In genomic region chr15:68054658-68055223, GRCh38 we compare ENCODE assay signal across 8 cellular contexts. TPM values are rescaled to one million over a fixed set of nuclear protein-coding genes. Genes with fewer than 3 reads are reported as not detected.
DNase-seq lines count a peak whose midpoint lies in the region; ATAC-seq and TF ChIP-seq lines count a peak whose summit lies in the region.

No MANE protein-coding gene starts in this region.

- peak; percentile 83 for DNase-seq in CD1c-positive myeloid dendritic cell (ENCODE audit: extremely low spot score)
- DNase-seq in Kasumi-1 (lab: John Stamatoyannopoulos, UW): peak; percentile 56 to 75
- DNase-seq in T-helper 9 cell: peak; percentile 27
- peak; percentile 36 to 59 for DNase-seq in breast epithelium (ENCODE audit: low spot score in 2 of 2)
- DNase-seq in iris pigment epithelial cell (ENCODE audit: low read depth): peak; percentile 27
- DNase-seq in stimulated activated CD4-positive, alpha-beta T cell treated with anti-CD3 and anti-CD28 coated beads, Interleukin-1b, Interleukin-23, amount 100 ng/mL, for 48 hours: peak; percentile 31

- ATAC-seq in GM21367 (IDR thresholded peaks at IDR 0.05; ENCODE audit: unreplicated experiment) (peak; percentile 9), GM21576 (IDR thresholded peaks at IDR 0.05; ENCODE audit: unreplicated experiment) (no peak)

- TF ChIP-seq CTCF in breast epithelium (IDR thresholded peaks at IDR 0.05): no peak

- H3K27me3 ChIP-seq in breast epithelium: no peaks in the 10 kb centered on the region

- no peak for TF ChIP-seq POLR2A in breast epithelium (IDR thresholded peaks at IDR 0.05)

- peak overlapping the region; percentile 94 to 96 for H3K27ac ChIP-seq in breast epithelium

- H3K36me3 ChIP-seq in breast epithelium: no peaks in the 10 kb centered on the region

- H3K4me1 ChIP-seq in breast epithelium: no peaks in the 10 kb centered on the region

- H3K9me3 ChIP-seq in breast epithelium: no peaks in the 10 kb centered on the region

- intact Hi-C loops in breast epithelium (cut with DNase I; ENCODE audit: low total_unique reads): no loop called here

- peak overlapping the region; percentile 95 to 100 (median 99) for H3K4me3 ChIP-seq in breast epithelium

RNA-seq across cellular contexts. Expression of gene PIAS1, which starts 0.6 kb away (rescaled TPM):
- total RNA-seq in breast epithelium: 10 to 100 TPM; 43.9 to 77.4 (median 57.1) TPM

Comparison
In these comparisons a context has a peak if more than half of its experiments do, and no peak if none do; other contexts are left out.
1. DNase-seq: peak in every context shown above with its lines; median percentile 83 in CD1c-positive myeloid dendritic cell; 66 in Kasumi-1; 48 in breast epithelium; 31 in stimulated activated CD4-positive, alpha-beta T cell treated with anti-CD3 and anti-CD28 coated beads, Interleukin-1b, Interleukin-23, amount 100 ng/mL, for 48 hours; 27 in T-helper 9 cell; 27 in iris pigment epithelial cell.